In genomic region chr7:79719216-79719615, GRCh38 we compare ENCODE assay signal across 18 cellular contexts.
DNase-seq lines count a peak whose midpoint lies in the region; ATAC-seq and TF ChIP-seq lines count a peak whose summit lies in the region.
"Had no signal": no experiment of that assay in that cellular context is flagged by ENCODE, and none has a peak within 500 bp of the region (broad histone marks: within the 10 kb centered on the region; RNA-seq: fewer than 3 reads in every experiment).

No MANE protein-coding gene starts in this region.

- no peaks in the 10 kb centered on the region for H3K4me1 Mint-ChIP-seq in progenitor cell of endocrine pancreas (ENCODE audit: low read depth)
- H3K4me1 Mint-ChIP-seq: B cell, IgD-negative memory B cell had no signal

- no peaks in the 10 kb centered on the region for H3K36me3 Mint-ChIP-seq in progenitor cell of endocrine pancreas (ENCODE audit: insufficient read depth)
- H3K36me3 Mint-ChIP-seq: CD8-positive, alpha-beta T cell; IgD-negative memory B cell had no signal

- no peak overlapping the region for H3K27ac Mint-ChIP-seq in progenitor cell of endocrine pancreas
- H3K27ac Mint-ChIP-seq: B cell; CD8-positive, alpha-beta T cell; H9; IgD-negative memory B cell had no signal

- 48 to 64% (median 54%) methylated on average over 2 to 3 of the region's 3 CpGs for WGBS in heart left ventricle, 4 donors
- 69 to 92% (median 80%) methylated on average over 3 of the region's 3 CpGs for WGBS in spleen, 5 donors

- peak in 4 of 5 donors; percentile 15 to 46 (median 28) for DNase-seq in heart left ventricle
- no peak for DNase-seq in left ventricle myocardium inferior
- peak; percentile 66 for DNase-seq in cerebellar cortex (ENCODE audit: low spot score)
- peak; percentile 38 for DNase-seq in left ventricle myocardium superior
- peak; percentile 45 for DNase-seq in spleen
- DNase-seq in progenitor cell of endocrine pancreas (ENCODE audit: low spot score, unreplicated experiment), result no peak
- DNase-seq: Calu3; CD8-positive, alpha-beta T cell; DMS79 treated with DMSO at 0.1 percent for 48 hours; GOT3; H9 had no signal

- H3K4me1 ChIP-seq in heart left ventricle (no peaks in the 10 kb centered on the region), left ventricle myocardium inferior (no peaks in the 10 kb centered on the region), spleen (no peaks in the 10 kb centered on the region)
- H3K4me1 ChIP-seq: BLaER1 treated with 17β-estradiol and CSF1 and Interleukin-3, amounts not matched to agents 10 nM and 100 nM had no signal

- no peak overlapping the region for H3K4me3 Mint-ChIP-seq in progenitor cell of endocrine pancreas (ENCODE audit: low read depth)
- H3K4me3 Mint-ChIP-seq: B cell; CD8-positive, alpha-beta T cell; H9; IgD-negative memory B cell had no signal

- H3K4me3 ChIP-seq in heart left ventricle (no peak overlapping the region), left ventricle myocardium inferior (no peak overlapping the region), spleen (no peak overlapping the region)
- H3K4me3 ChIP-seq: BLaER1 treated with 17β-estradiol and CSF1 and Interleukin-3, amounts not matched to agents 10 nM and 100 nM; GM12878 had no signal

- H3K9me3 Mint-ChIP-seq in progenitor cell of endocrine pancreas (ENCODE audit: low read depth), result no peaks in the 10 kb centered on the region
- H3K9me3 Mint-ChIP-seq: CD8-positive, alpha-beta T cell; H9; IgD-negative memory B cell had no signal

- H3K27ac ChIP-seq in heart left ventricle, result no peak overlapping the region
- H3K27ac ChIP-seq in left ventricle myocardium inferior (replicated peaks), result no peak overlapping the region
- no peak overlapping the region for H3K27ac ChIP-seq in spleen
- H3K27ac ChIP-seq: BLaER1 treated with 17β-estradiol and CSF1 and Interleukin-3, amounts not matched to agents 10 nM and 100 nM had no signal

- no peak for TF ChIP-seq POLR2A in heart left ventricle (IDR thresholded peaks at IDR 0.05)
- TF ChIP-seq POLR2A in spleen (IDR thresholded peaks at IDR 0.05), result no peak

- intact Hi-C loops in heart left ventricle (cut with DNase I), result no loop called here
- intact Hi-C loops in left ventricle myocardium inferior (cut with micrococcal nuclease), result no loop called here
- intact Hi-C loops in left ventricle myocardium superior (cut with micrococcal nuclease), result no loop called here
- intact Hi-C loops in spleen (cut with DNase I; ENCODE audit: low total_unique reads), result no loop called here

- TF ChIP-seq CTCF in heart left ventricle (IDR thresholded peaks at IDR 0.05), result no peak
- no peak for TF ChIP-seq CTCF in left ventricle myocardium inferior (IDR thresholded peaks at IDR 0.05; ENCODE audit: borderline replicate concordance)
- no peak for TF ChIP-seq CTCF in spleen (IDR thresholded peaks at IDR 0.05 in 8 of 11, conservative IDR thresholded peaks at IDR 0.05 in 3 of 11)
- TF ChIP-seq CTCF in progenitor cell of endocrine pancreas (IDR thresholded peaks at IDR 0.05; ENCODE audit: unreplicated experiment), result no peak

- ATAC-seq in heart left ventricle (peak in 3 of 4 donors; percentile 39 to 65 (median 63)), left ventricle myocardium superior (peak; percentile 77), GM21423 (IDR thresholded peaks at IDR 0.05; ENCODE audit: unreplicated experiment) (no peak), GM18868 (IDR thresholded peaks at IDR 0.05; ENCODE audit: unreplicated experiment) (no peak)
- ATAC-seq: CD8-positive, alpha-beta T cell; GM12878; HepG2 had no signal

- H3K9me3 ChIP-seq in heart left ventricle, result no peaks in the 10 kb centered on the region
- H3K9me3 ChIP-seq in left ventricle myocardium inferior (replicated peaks), result no peaks in the 10 kb centered on the region
- peaks cover 0 to 5% (median 0%) of the 10 kb centered on the region in 8 donors for H3K9me3 ChIP-seq in spleen
- H3K9me3 ChIP-seq: BLaER1 treated with 17β-estradiol and CSF1 and Interleukin-3, amounts not matched to agents 10 nM and 100 nM had no signal

- no peaks in the 10 kb centered on the region for H3K36me3 ChIP-seq in heart left ventricle
- H3K36me3 ChIP-seq in left ventricle myocardium inferior, result no peaks in the 10 kb centered on the region
- H3K36me3 ChIP-seq in spleen, result no peaks in the 10 kb centered on the region
- H3K36me3 ChIP-seq: BLaER1 treated with 17β-estradiol and CSF1 and Interleukin-3, amounts not matched to agents 10 nM and 100 nM had no signal

- no peaks in the 10 kb centered on the region for H3K27me3 Mint-ChIP-seq in progenitor cell of endocrine pancreas
- H3K27me3 Mint-ChIP-seq: B cell, IgD-negative memory B cell had no signal

- no peaks in the 10 kb centered on the region for H3K27me3 ChIP-seq in heart left ventricle
- H3K27me3 ChIP-seq in left ventricle myocardium inferior (ENCODE audit: low read depth), result no peaks in the 10 kb centered on the region
- H3K27me3 ChIP-seq in spleen (replicated peaks in 1 of 7), result no peaks in the 10 kb centered on the region
- H3K27me3 ChIP-seq: BLaER1 treated with 17β-estradiol and CSF1 and Interleukin-3, amounts not matched to agents 10 nM and 100 nM had no signal

Comparison
In these comparisons a context has a peak if more than half of its experiments do, and no peak if none do; other contexts are left out.
1. DNase-seq: peak in heart left ventricle (4 of 5), cerebellar cortex (single experiment), left ventricle myocardium superior (single experiment) and spleen (single experiment); none in left ventricle myocardium inferior (single experiment) and progenitor cell of endocrine pancreas (single experiment).
2. ATAC-seq: peak in heart left ventricle (3 of 4) and left ventricle myocardium superior (single experiment); none in GM21423 (single experiment) and GM18868 (single experiment).